8 cellular contexts compared by ENCODE assay signal in genomic region chr6:80004199-80005072, GRCh38. TPM values are rescaled to one million over a fixed set of nuclear protein-coding genes. Genes with fewer than 3 reads are reported as not detected.
DNase-seq lines count a peak whose midpoint lies in the region; ATAC-seq and TF ChIP-seq lines count a peak whose summit lies in the region.

TSS of gene TTK (plus strand) at chr6:80004649. CDS start at chr6:80005844, 1,195 bp downstream.

- H3K4me1 ChIP-seq in cardiac muscle cell (ENCODE audit: low read depth) (peaks cover 4% of the 10 kb centered on the region), parathyroid adenoma (no peaks in the 10 kb centered on the region), transverse colon (peaks cover 3 to 17% (median 8%) of the 10 kb centered on the region in 4 donors)

- ATAC-seq in HG02763 (IDR thresholded peaks at IDR 0.05; ENCODE audit: unreplicated experiment), result peak; percentile 100
- peak; percentile 100 for ATAC-seq in activated naive CD8-positive, alpha-beta T cell treated with anti-CD3 and anti-CD28 coated beads, Interleukin-2, amount 50 U/mL, for 24 hours

- in situ Hi-C loops in transverse colon (cut with MboI; ENCODE audit: low pct_ligation_motif_present in 1 of 4, low pct_unique_long_range_greater_than_20kb in 1 of 4, low sequenced_read_pairs in 3 of 4), result no loop called here

- H3K27ac Mint-ChIP-seq in activated naive CD8-positive, alpha-beta T cell treated with anti-CD3 and anti-CD28 coated beads, Interleukin-2, amount 50 U/mL, for 24 hours, result peak within 1 kb of the TSS; percentile 92

- H3K4me3 ChIP-seq in GM12865 (ENCODE audit: low read depth, low read length) (peak within 1 kb of the TSS; percentile 74), cardiac muscle cell (peak within 1 kb of the TSS; percentile 90), parathyroid adenoma (ENCODE audit: low read depth, low read length) (peak within 1 kb of the TSS; percentile 73), transverse colon (peak within 1 kb of the TSS; percentile 38 to 79 (median 67))

- peaks cover 25% of the 10 kb centered on the region for H3K36me3 Mint-ChIP-seq in activated naive CD8-positive, alpha-beta T cell treated with anti-CD3 and anti-CD28 coated beads, Interleukin-2, amount 50 U/mL, for 24 hours (ENCODE audit: low read depth)

- TF ChIP-seq EP300 in transverse colon (IDR thresholded peaks at IDR 0.05; ENCODE audit: low read depth), result no peak

- H3K9me3 ChIP-seq in cardiac muscle cell (ENCODE audit: low read depth) (no peaks in the 10 kb centered on the region), parathyroid adenoma (ENCODE audit: control insufficient read depth, low read length) (no peaks in the 10 kb centered on the region), transverse colon (no peaks in the 10 kb centered on the region)

- no peaks in the 10 kb centered on the region for H3K27me3 Mint-ChIP-seq in activated naive CD8-positive, alpha-beta T cell treated with anti-CD3 and anti-CD28 coated beads, Interleukin-2, amount 50 U/mL, for 24 hours

- peak; percentile 97 for DNase-seq in GM12865 (ENCODE audit: low read depth)
- peak; percentile 83 for DNase-seq in NCI-H1417 treated with DMSO at 0.1 percent for 48 hours (lab: John Stamatoyannopoulos, UW)
- DNase-seq in SW480 (ENCODE audit: low spot score), result peak; percentile 95
- peak; percentile 88 for DNase-seq in activated naive CD8-positive, alpha-beta T cell treated with anti-CD3 and anti-CD28 coated beads, Interleukin-2, amount 50 U/mL, for 24 hours
- DNase-seq in cardiac muscle cell (ENCODE audit: low read depth in 1 of 2, low spot score in 1 of 2), result peak; percentile 95 to 98
- DNase-seq in transverse colon, result peak; percentile 95

- H3K9me3 Mint-ChIP-seq in activated naive CD8-positive, alpha-beta T cell treated with anti-CD3 and anti-CD28 coated beads, Interleukin-2, amount 50 U/mL, for 24 hours, result no peaks in the 10 kb centered on the region

- H3K4me2 ChIP-seq in parathyroid adenoma (ENCODE audit: low read length), result peak within 1 kb of the TSS; percentile 96

- no peaks in the 10 kb centered on the region for H3K27me3 ChIP-seq in cardiac muscle cell
- H3K27me3 ChIP-seq in parathyroid adenoma (ENCODE audit: control insufficient read depth, insufficient read depth, low read length), result no peaks in the 10 kb centered on the region
- H3K27me3 ChIP-seq in transverse colon, result no peaks in the 10 kb centered on the region

- peak; percentile 69 for TF ChIP-seq POLR2A in transverse colon (IDR thresholded peaks at IDR 0.05)

- intact Hi-C loops in transverse colon (cut with DNase I; ENCODE audit: low total_unique reads), result no loop called here

- H3K4me1 Mint-ChIP-seq in activated naive CD8-positive, alpha-beta T cell treated with anti-CD3 and anti-CD28 coated beads, Interleukin-2, amount 50 U/mL, for 24 hours, result peaks cover 29% of the 10 kb centered on the region

- H2AFZ ChIP-seq in parathyroid adenoma, result peak within 1 kb of the TSS; percentile 98

- H3K9ac ChIP-seq in parathyroid adenoma, result peak within 1 kb of the TSS; percentile 38

- H3K36me3 ChIP-seq in cardiac muscle cell (no peaks in the 10 kb centered on the region), parathyroid adenoma (ENCODE audit: control insufficient read depth, insufficient read depth, low read length) (no peaks in the 10 kb centered on the region), transverse colon (no peaks in the 10 kb centered on the region)

- peak within 1 kb of the TSS; percentile 86 for H3K27ac ChIP-seq in cardiac muscle cell
- peak within 1 kb of the TSS; percentile 90 for H3K27ac ChIP-seq in parathyroid adenoma
- peak within 1 kb of the TSS; percentile 84 to 94 (median 87) for H3K27ac ChIP-seq in transverse colon

- H3K79me2 ChIP-seq in parathyroid adenoma, result no peaks in the 10 kb centered on the region

- 0 to 1% methylated on average over 6 to 51 of the region's 54 CpGs for WGBS in transverse colon (ENCODE audit: low coverage in 1 of 2), 2 donors

- H3K4me3 Mint-ChIP-seq in activated naive CD8-positive, alpha-beta T cell treated with anti-CD3 and anti-CD28 coated beads, Interleukin-2, amount 50 U/mL, for 24 hours, result peak within 1 kb of the TSS; percentile 95

- TF ChIP-seq CTCF in GM12865 (IDR thresholded peaks at IDR 0.05; ENCODE audit: insufficient read depth, low read depth, low read length, missing control alignments), result no peak
- TF ChIP-seq CTCF in cardiac muscle cell (IDR thresholded peaks at IDR 0.05; ENCODE audit: low read depth, low read length), result no peak
- no peak for TF ChIP-seq CTCF in parathyroid adenoma (IDR thresholded peaks at IDR 0.05)
- TF ChIP-seq CTCF in transverse colon (IDR thresholded peaks at IDR 0.05), result no peak

RNA-seq across cellular contexts. Expression of gene TTK, which starts in this region (rescaled TPM):
- total RNA-seq in cardiac muscle cell (4.5 and 45.2 TPM in 2 replicates), transverse colon (1 to 10 TPM; 1.2 to 9.4 (median 1.7) TPM)
- 3.7 and 27.7 TPM in 2 replicates for polyA plus RNA-seq in cardiac muscle cell

Comparison
In these comparisons a context has a peak if more than half of its experiments do, and no peak if none do; other contexts are left out.
1. Peak in every context shown above with its lines: DNase-seq, ATAC-seq, H3K4me3 ChIP-seq and H3K27ac ChIP-seq.